19 cellular contexts compared by ENCODE assay signal in the genomic region with DNA sequence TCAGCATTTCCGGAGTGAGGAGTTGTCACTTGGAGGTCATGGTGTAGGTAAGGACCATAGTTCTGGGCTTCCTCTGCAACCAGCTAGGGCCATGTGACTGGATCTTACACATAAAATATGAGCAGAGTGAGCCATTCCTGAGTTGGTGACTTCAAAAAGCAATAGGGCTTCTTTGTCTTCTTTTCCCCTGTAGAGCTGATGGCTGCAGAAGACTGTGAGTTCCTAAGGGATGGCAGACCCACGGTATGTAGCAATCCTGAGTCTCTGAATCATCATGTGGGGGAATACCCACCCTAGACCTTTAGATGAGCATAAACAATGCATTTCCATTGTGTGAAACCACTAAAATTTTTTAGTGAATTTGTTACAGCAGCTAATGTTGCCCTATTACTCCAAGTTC.
A peak's percentile ranks its signal among the peaks of the same experiment; 100 is the strongest.
DNase-seq lines count a peak whose midpoint lies in the region; TF ChIP-seq lines count a peak whose summit lies in the region.
"Had no signal": no experiment of that assay in that cellular context is flagged by ENCODE, and none has a peak within 500 bp of the region (broad histone marks: within the 10 kb centered on the region; RNA-seq: fewer than 3 reads in every experiment).

No MANE protein-coding gene starts in this region.

- H3K27ac ChIP-seq in mesenchymal stem cell (ENCODE audit: low read length, poor library complexity, severe bottlenecking): no peak overlapping the region
- H3K27ac ChIP-seq in neuronal stem cell (replicated peaks; ENCODE audit: low read length): no peak overlapping the region
- H3K27ac ChIP-seq: BLaER1, transverse colon had no signal

- H2BK15ac ChIP-seq in mesenchymal stem cell (ENCODE audit: low read depth, poor library complexity, severe bottlenecking): no peak overlapping the region
- no peak overlapping the region for H2BK15ac ChIP-seq in neuronal stem cell (ENCODE audit: low read length)

- no peak for TF ChIP-seq CTCF in AG09309 (IDR thresholded peaks at IDR 0.05; ENCODE audit: control insufficient read depth, insufficient read depth, low read depth, low read length, missing control alignments)

- H3K79me1 ChIP-seq in mesenchymal stem cell (replicated peaks; ENCODE audit: low read length, poor library complexity, severe bottlenecking) (no peaks in the 10 kb centered on the region), neuronal stem cell (ENCODE audit: low read depth, low read length) (no peaks in the 10 kb centered on the region)

- H3K4me3 ChIP-seq in AG09309 (ENCODE audit: control insufficient read depth, low read depth, low read length) (no peak overlapping the region), mesenchymal stem cell (ENCODE audit: insufficient read depth in 1 of 2, low read depth in 1 of 2, low read length in 2 of 2) (no peak overlapping the region), neuronal stem cell (ENCODE audit: low read length in 2 of 2) (no peak overlapping the region)
- H3K4me3 ChIP-seq: BLaER1, HAP-1, transverse colon had no signal

- H2BK12ac ChIP-seq in mesenchymal stem cell (ENCODE audit: low read length in 2 of 2): peak overlapping the region; percentile 32 to 45
- no peak overlapping the region for H2BK12ac ChIP-seq in neuronal stem cell (ENCODE audit: low read length)

- H2AFZ ChIP-seq in mesenchymal stem cell (ENCODE audit: low read depth, low read length): no peak overlapping the region
- H2AFZ ChIP-seq in neuronal stem cell (ENCODE audit: low read length): no peak overlapping the region

- no peak overlapping the region for H3K9ac ChIP-seq in mesenchymal stem cell (ENCODE audit: low read length)
- H3K9ac ChIP-seq in neuronal stem cell (ENCODE audit: low read depth, low read length, poor library complexity): no peak overlapping the region
- H3K9ac ChIP-seq: BLaER1, SK-N-SH had no signal

- DNase-seq in AG09309 (ENCODE audit: low read depth) (peak; percentile 39), HT1080 (ENCODE audit: low read depth) (peak; percentile 84), astrocyte of the hippocampus (ENCODE audit: low read depth, low spot score) (peak; percentile 24), mesenchymal stem cell (peak; percentile 83), NCI-H1436 treated with DMSO at 0.1 percent for 48 hours (lab: John Stamatoyannopoulos, UW) (no peak), NAMALWA (ENCODE audit: low spot score) (no peak), CD1c-positive myeloid dendritic cell (ENCODE audit: extremely low spot score) (no peak), neuronal stem cell (ENCODE audit: low spot score) (no peak)
- DNase-seq: activated CD4-positive, alpha-beta T cell treated with anti-CD3 and anti-CD28 coated beads, Interleukin-2, amount 50 U/mL, for 48 hours; anterior cingulate cortex; DMS53; foreskin melanocyte; KBM-7; NCI-H446 treated with DMSO at 0.1 percent for 48 hours; SK-N-SH; stimulated activated CD4-positive, alpha-beta T cell treated with anti-CD3 and anti-CD28 coated beads, Interleukin-4, amount 100 ng/mL, for 24 hours; transverse colon had no signal

- H2BK5ac ChIP-seq in mesenchymal stem cell (ENCODE audit: low read depth, low read length, poor library complexity, severe bottlenecking) (no peak overlapping the region), neuronal stem cell (ENCODE audit: low read length) (no peak overlapping the region)

- no peak overlapping the region for H2AK5ac ChIP-seq in mesenchymal stem cell (ENCODE audit: low read length, severe bottlenecking)
- H2AK5ac ChIP-seq in neuronal stem cell (ENCODE audit: low read depth, low read length): no peak overlapping the region

- peak overlapping the region; percentile 39 for H2BK120ac ChIP-seq in mesenchymal stem cell (ENCODE audit: low read depth, low read length)
- H2BK120ac ChIP-seq in neuronal stem cell (ENCODE audit: low read depth, low read length): no peak overlapping the region

- H3K9me3 ChIP-seq in mesenchymal stem cell (ENCODE audit: control insufficient read depth, low read length) (peaks cover 3% of the 10 kb centered on the region), neuronal stem cell (replicated peaks in 1 of 2; ENCODE audit: control insufficient read depth in 2 of 2, insufficient read depth in 1 of 2, low read depth in 1 of 2, low read length in 2 of 2) (peaks cover 0 to 4% of the 10 kb centered on the region in 2 donors)
- H3K9me3 ChIP-seq: HAP-1, SK-N-SH had no signal

- peak overlapping the region; percentile 65 to 72 for H3K18ac ChIP-seq in mesenchymal stem cell (ENCODE audit: low read depth in 1 of 2, low read length in 2 of 2)
- no peak overlapping the region for H3K18ac ChIP-seq in neuronal stem cell (ENCODE audit: low read length)

- H4K8ac ChIP-seq in mesenchymal stem cell (ENCODE audit: low read length) (peak overlapping the region; percentile 10), neuronal stem cell (ENCODE audit: low read depth, low read length) (no peak overlapping the region)

- no peak overlapping the region for H3K23ac ChIP-seq in mesenchymal stem cell (ENCODE audit: low read length in 2 of 2)
- no peak overlapping the region for H3K23ac ChIP-seq in neuronal stem cell (ENCODE audit: low read depth, low read length, poor library complexity)

- H3K36me3 ChIP-seq in mesenchymal stem cell (ENCODE audit: control insufficient read depth in 1 of 2, insufficient read depth in 2 of 2, low read depth in 1 of 2, low read length in 2 of 2) (no peaks in the 10 kb centered on the region), neuronal stem cell (replicated peaks in 1 of 2; ENCODE audit: control insufficient read depth in 2 of 2, insufficient read depth in 2 of 2, low read length in 2 of 2) (no peaks in the 10 kb centered on the region)
- H3K36me3 ChIP-seq: BLaER1, HAP-1, transverse colon had no signal

- H3K4me2 ChIP-seq in mesenchymal stem cell (ENCODE audit: low read length, poor library complexity, severe bottlenecking) (no peak overlapping the region), neuronal stem cell (ENCODE audit: insufficient read depth, low read length, poor library complexity, severe bottlenecking) (no peak overlapping the region)
- H3K4me2 ChIP-seq: BLaER1, SK-N-SH had no signal

- 34% methylated on average over 2 of the region's 2 CpGs for WGBS in mesenchymal stem cell
- no CpG with 5 or more reads among the region's 2 CpGs for WGBS in neuronal stem cell (ENCODE audit: extremely low coverage in 2 of 2, insufficient read length in 2 of 2, insufficient replicate concordance in 1 of 2), 2 donors

- H3K27me3 ChIP-seq in mesenchymal stem cell (ENCODE audit: control insufficient read depth in 1 of 2, insufficient read depth in 1 of 2, low read length in 2 of 2) (no peaks in the 10 kb centered on the region), neuronal stem cell (ENCODE audit: control insufficient read depth in 3 of 3, insufficient read depth in 3 of 3, low read depth in 1 of 3, low read length in 3 of 3) (no peaks in the 10 kb centered on the region)
- H3K27me3 ChIP-seq: BLaER1, transverse colon had no signal

- H4K91ac ChIP-seq in mesenchymal stem cell (ENCODE audit: low read length) (peak overlapping the region; percentile 52), neuronal stem cell (ENCODE audit: low read depth, low read length, poor library complexity) (no peak overlapping the region)

- H3K14ac ChIP-seq in mesenchymal stem cell (ENCODE audit: low read length in 2 of 2) (no peak overlapping the region), neuronal stem cell (ENCODE audit: low read length) (no peak overlapping the region)

- H3K4me1 ChIP-seq in mesenchymal stem cell (ENCODE audit: control insufficient read depth, insufficient read depth, low read depth, low read length) (peaks cover 3% of the 10 kb centered on the region), neuronal stem cell (ENCODE audit: control insufficient read depth in 2 of 2, insufficient read depth in 1 of 2, low read depth in 1 of 2, low read length in 2 of 2) (peaks cover 0 to 3% of the 10 kb centered on the region in 2 donors)
- H3K4me1 ChIP-seq: BLaER1, HAP-1, transverse colon had no signal

- peak overlapping the region in 1 of 2 experiments; percentile 39 for H3K4ac ChIP-seq in mesenchymal stem cell (ENCODE audit: low read depth in 1 of 2, low read length in 2 of 2)
- H3K4ac ChIP-seq in neuronal stem cell (ENCODE audit: low read length): no peak overlapping the region

Comparison
In these comparisons a context has a peak if more than half of its experiments do, and no peak if none do; other contexts are left out.
1. DNase-seq: peak in AG09309 (single experiment), HT1080 (single experiment), astrocyte of the hippocampus (single experiment) and mesenchymal stem cell (single experiment); none in NCI-H1436 treated with DMSO at 0.1 percent for 48 hours (single experiment), NAMALWA (single experiment), CD1c-positive myeloid dendritic cell (single experiment) and neuronal stem cell (single experiment).